Comparison of ENCODE assay signal across 1 cellular context in the genomic region with DNA sequence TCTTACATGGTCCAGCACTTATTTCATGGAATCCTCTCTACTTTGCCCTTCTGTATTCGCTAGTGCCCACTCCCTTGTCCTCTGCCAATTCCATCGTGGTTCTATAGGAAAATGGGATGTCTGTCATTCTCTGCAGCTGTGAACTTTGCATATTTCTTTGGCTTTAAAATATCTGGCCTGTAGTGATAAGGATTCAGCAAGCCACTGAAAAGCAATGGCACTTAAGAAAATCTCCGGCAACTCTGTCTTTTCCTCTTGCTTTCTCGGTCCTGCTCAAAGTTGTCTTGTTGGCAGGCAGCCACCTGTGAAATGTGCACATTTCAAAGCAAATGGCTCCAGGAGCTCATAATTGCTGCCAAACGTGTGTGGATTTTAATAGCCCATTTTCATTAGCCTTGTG.
TF ChIP-seq lines count a peak whose summit lies in the region.

No MANE protein-coding gene starts in this region.

TF ChIP-seq in K562, 482 proteins besides CTCF, POLR2A, EP300 and RAD21 (continued from another document and continues in another):
- TF ChIP-seq ATF3 (IDR thresholded peaks at IDR 0.05) (no peak), ATF3 (CRISPR knock-in tag; conservative IDR thresholded peaks at IDR 0.05) (no peak), SRF (CRISPR knock-in tag; IDR thresholded peaks at IDR 0.05) (no peak), ESRRA (IDR thresholded peaks at IDR 0.05; ENCODE audit: borderline replicate concordance, low read depth) (no peak), MNT (conservative IDR thresholded peaks at IDR 0.05) (no peak), SFPQ (IDR thresholded peaks at IDR 0.05; ENCODE audit: low read depth, low read length) (no peak), TEAD4 (IDR thresholded peaks at IDR 0.05; ENCODE audit: low read length) (peak; percentile 39; the same call in 1 of the 2 replicates), TEAD4 (CRISPR knock-in tag; IDR thresholded peaks at IDR 0.05; ENCODE audit: borderline replicate concordance) (no peak), ZNF445 (CRISPR knock-in tag; IDR thresholded peaks at IDR 0.05; ENCODE audit: low read depth) (no peak), ELK3 (CRISPR knock-in tag; IDR thresholded peaks at IDR 0.05) (no peak), ARID1B (IDR thresholded peaks at IDR 0.05) (peak; percentile 76), ATF6 (CRISPR knock-in tag; IDR thresholded peaks at IDR 0.05) (no peak), KDM1A (IDR thresholded peaks at IDR 0.05) (0 out of 4 replicates have a peak, but pooled peaks have one; percentile 24 to 26), PKNOX1 (IDR thresholded peaks at IDR 0.05) (peak; percentile 64), ZNF668 (CRISPR knock-in tag; IDR thresholded peaks at IDR 0.05) (no peak), FOXA1 (IDR thresholded peaks at IDR 0.05; ENCODE audit: borderline replicate concordance) (no peak), ARHGAP35 (IDR thresholded peaks at IDR 0.05; ENCODE audit: partially characterized antibody) (no peak), TCF3 (CRISPR knock-in tag; IDR thresholded peaks at IDR 0.05) (peak; percentile 66), ZNF197 (CRISPR knock-in tag; IDR thresholded peaks at IDR 0.05; ENCODE audit: low read depth) (no peak), FOS (IDR thresholded peaks at IDR 0.05; ENCODE audit: extremely low read depth, insufficient read length) (no peak), NFYB (IDR thresholded peaks at IDR 0.05; ENCODE audit: extremely low read depth, insufficient read length) (no peak), NFE2L1 (tag; IDR thresholded peaks at IDR 0.05; ENCODE audit: borderline replicate concordance, low read depth) (no peak), VEZF1 (CRISPR knock-in tag; IDR thresholded peaks at IDR 0.05) (no peak), ARID2 (IDR thresholded peaks at IDR 0.05) (no peak), DPF2 (IDR thresholded peaks at IDR 0.05) (peak; percentile 27; the same call in 1 of the 2 replicates), ZNF79 (CRISPR knock-in tag; IDR thresholded peaks at IDR 0.05; ENCODE audit: low read depth) (no peak)
- TF ChIP-seq, protein P1, sequence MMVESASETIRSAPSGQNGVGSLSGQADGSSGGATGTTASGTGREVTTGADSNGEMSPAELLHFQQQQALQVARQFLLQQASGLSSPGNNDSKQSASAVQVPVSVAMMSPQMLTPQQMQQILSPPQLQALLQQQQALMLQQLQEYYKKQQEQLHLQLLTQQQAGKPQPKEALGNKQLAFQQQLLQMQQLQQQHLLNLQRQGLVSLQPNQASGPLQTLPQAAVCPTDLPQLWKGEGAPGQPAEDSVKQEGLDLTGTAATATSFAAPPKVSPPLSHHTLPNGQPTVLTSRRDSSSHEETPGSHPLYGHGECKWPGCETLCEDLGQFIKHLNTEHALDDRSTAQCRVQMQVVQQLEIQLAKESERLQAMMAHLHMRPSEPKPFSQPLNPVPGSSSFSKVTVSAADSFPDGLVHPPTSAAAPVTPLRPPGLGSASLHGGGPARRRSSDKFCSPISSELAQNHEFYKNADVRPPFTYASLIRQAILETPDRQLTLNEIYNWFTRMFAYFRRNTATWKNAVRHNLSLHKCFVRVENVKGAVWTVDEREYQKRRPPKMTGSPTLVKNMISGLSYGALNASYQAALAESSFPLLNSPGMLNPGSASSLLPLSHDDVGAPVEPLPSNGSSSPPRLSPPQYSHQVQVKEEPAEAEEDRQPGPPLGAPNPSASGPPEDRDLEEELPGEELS (CRISPR knock-in tag; IDR thresholded peaks at IDR 0.05; ENCODE audit: borderline replicate concordance) = no peak
- TF ChIP-seq, protein P2, sequence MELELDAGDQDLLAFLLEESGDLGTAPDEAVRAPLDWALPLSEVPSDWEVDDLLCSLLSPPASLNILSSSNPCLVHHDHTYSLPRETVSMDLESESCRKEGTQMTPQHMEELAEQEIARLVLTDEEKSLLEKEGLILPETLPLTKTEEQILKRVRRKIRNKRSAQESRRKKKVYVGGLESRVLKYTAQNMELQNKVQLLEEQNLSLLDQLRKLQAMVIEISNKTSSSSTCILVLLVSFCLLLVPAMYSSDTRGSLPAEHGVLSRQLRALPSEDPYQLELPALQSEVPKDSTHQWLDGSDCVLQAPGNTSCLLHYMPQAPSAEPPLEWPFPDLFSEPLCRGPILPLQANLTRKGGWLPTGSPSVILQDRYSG (tag; conservative IDR thresholded peaks at IDR 0.05; ENCODE audit: low read depth) = no peak
- TF ChIP-seq, protein P3, sequence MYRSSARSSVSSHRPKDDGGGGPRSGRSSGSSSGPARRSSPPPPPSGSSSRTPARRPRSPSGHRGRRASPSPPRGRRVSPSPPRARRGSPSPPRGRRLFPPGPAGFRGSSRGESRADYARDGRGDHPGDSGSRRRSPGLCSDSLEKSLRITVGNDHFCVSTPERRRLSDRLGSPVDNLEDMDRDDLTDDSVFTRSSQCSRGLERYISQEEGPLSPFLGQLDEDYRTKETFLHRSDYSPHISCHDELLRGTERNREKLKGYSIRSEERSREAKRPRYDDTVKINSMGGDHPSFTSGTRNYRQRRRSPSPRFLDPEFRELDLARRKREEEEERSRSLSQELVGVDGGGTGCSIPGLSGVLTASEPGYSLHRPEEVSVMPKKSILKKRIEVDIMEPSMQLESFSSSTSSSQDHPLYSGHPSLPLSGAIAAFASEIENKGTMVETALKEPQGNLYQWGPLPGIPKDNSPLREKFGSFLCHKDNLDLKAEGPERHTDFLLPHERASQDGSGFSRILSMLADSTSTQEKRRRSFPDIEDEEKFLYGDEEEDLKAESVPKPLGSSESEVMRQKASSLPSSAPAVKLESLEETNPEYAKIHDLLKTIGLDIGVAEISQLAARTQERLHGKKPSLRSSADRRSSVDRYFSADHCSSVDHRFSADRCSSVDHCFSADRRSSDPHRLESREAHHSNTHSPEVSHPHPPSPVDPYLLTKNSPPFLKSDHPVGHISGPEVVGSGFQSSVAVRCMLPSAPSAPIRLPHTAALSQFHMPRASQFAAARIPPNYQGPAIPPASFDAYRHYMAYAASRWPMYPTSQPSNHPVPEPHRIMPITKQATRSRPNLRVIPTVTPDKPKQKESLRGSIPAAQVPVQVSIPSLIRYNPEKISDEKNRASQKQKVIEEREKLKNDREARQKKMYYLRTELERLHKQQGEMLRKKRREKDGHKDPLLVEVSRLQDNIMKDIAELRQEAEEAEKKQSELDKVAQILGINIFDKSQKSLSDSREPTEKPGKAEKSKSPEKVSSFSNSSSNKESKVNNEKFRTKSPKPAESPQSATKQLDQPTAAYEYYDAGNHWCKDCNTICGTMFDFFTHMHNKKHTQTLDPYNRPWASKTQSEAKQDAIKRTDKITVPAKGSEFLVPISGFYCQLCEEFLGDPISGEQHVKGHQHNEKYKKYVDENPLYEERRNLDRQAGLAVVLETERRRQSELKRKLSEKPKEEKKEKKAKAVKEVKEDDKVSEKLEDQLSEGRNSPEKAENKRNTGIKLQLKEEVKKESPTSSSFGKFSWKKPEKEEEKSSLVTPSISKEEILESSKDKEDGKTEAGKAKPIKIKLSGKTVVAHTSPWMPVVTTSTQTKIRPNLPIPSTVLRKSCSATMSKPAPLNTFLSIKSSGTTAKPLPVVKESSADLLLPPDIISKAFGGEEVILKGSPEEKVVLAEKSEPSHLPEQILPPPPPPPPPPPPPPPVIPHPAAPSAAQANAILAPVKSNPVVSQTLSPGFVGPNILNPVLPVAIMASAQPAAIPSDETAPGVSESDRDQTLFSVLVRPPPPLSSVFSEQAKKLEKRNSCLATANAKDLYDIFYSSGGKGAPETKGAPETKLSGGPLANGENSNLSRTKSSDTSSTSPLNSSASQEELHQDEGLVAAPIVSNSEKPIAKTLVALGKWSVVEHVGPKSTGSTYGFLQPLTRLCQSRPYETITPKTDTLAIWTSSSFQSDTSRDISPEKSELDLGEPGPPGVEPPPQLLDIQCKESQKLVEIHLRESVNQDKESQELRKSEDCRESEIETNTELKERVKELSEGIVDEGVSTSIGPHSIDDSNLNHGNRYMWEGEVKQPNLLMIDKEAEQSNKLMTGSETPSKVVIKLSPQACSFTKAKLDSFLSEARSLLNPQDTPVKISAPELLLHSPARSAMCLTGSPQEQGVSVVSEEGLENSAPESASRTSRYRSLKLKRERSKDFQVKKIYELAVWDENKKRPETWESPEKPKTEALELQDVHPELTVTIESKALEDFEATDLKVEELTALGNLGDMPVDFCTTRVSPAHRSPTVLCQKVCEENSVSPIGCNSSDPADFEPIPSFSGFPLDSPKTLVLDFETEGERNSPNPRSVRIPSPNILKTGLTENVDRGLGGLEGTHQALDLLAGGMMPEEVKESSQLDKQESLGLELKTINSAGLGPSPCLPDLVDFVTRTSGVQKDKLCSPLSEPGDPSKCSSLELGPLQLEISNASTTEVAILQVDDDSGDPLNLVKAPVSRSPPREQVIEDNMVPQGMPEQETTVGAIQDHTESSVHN (IDR thresholded peaks at IDR 0.05; ENCODE audit: borderline replicate concordance in 1 of 2, low read depth in 1 of 2) = no peak
